ENCODE assay signal across 18 cellular contexts in the genomic region with DNA sequence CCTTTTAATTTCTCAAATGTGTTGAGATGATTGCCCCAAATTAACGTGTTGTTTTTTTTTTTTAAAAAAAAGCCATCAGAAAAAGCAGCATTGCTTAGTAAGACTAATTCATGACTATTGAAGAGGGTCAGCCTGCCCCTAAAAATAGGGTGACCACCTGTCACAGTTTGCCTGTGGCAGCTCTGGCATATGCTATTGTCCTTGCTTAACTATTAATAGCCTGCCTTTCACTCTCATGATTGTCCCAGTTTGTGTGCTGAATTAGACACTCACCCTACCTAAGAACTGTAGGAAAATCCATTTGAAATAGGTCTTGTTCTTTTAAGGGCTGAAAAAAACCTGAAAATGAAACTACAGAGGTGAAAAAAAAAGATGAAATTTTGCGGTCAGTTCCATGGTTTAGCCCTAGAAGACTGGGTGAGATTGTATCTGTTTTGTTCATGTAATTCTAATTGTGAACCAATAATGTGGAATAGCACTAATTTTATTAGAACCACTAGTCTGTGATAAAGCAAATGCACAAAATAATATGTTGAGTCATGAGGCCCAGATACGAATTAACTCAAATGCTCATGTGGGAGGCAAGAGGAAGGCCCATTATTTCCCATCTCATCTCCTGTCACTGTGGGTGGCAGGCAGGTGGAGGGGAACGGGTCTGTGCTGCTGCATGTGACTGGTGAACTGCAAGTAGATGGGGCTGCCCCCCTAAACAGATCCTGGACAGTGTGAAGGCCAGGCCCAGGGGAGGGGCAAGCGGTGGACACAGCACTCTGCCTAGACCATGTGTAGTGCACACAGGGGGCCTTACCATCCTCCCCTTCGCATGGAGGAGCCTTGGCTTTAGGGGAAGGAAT.
DNase-seq lines count a peak whose midpoint lies in the region; ATAC-seq, FAIRE-seq and TF ChIP-seq lines count a peak whose summit lies in the region.
"Had no signal": no experiment of that assay in that cellular context is flagged by ENCODE, and none has a peak within 500 bp of the region (broad histone marks: within the 10 kb centered on the region; RNA-seq: fewer than 3 reads in every experiment).

No MANE protein-coding gene starts in this region.

- FAIRE-seq in GM12891 (lab: Jason Lieb, UNC) = peak; percentile 33
- no peak for FAIRE-seq in pancreas (lab: Jason Lieb, UNC)
- FAIRE-seq: astrocyte, H54 had no signal

- no peak overlapping the region for H2BK120ac ChIP-seq in mesendoderm (ENCODE audit: low read depth, low read length)

- H3K9me3 ChIP-seq in pancreas = no peaks in the 10 kb centered on the region
- H3K9me3 ChIP-seq: gastroesophageal sphincter, tibial artery had no signal

- intact Hi-C loops in natural killer cell (cut with micrococcal nuclease) (no loop called here), pancreas (cut with DNase I) (loop anchor here in 2 of 3 donors (5.0 to 10.0 kb wide), 2 partner anchors 788 to 791 kb away; no protein-coding TSS in a partner anchor)

- H3K27ac Mint-ChIP-seq in natural killer cell = no peak overlapping the region
- H3K27ac Mint-ChIP-seq: naive B cell had no signal

- TF ChIP-seq POLR2A in GM12891 (IDR thresholded peaks at IDR 0.05; ENCODE audit: low read depth, low read length) = no peak

- H3K4ac ChIP-seq in mesendoderm (ENCODE audit: low read depth, low read length) = no peak overlapping the region

- no CpG with 5 or more reads among the region's 6 CpGs for WGBS in mesendoderm (ENCODE audit: extremely low coverage, insufficient coverage, low lambda C conversion rate)
- WGBS in pancreas, 2 donors = 75 to 77% methylated on average over 6 of the region's 6 CpGs

- H3K9ac ChIP-seq in mesendoderm (ENCODE audit: low read length) = no peak overlapping the region

- no peaks in the 10 kb centered on the region for H3K79me1 ChIP-seq in mesendoderm (ENCODE audit: low read length)

- H3K36me3 Mint-ChIP-seq in natural killer cell = no peaks in the 10 kb centered on the region
- H3K36me3 Mint-ChIP-seq: naive B cell had no signal

- DNase-seq in DMS 273 (lab: John Stamatoyannopoulos, UW; ENCODE audit: unreplicated experiment) (peak; percentile 58), DMS 273 treated with DMSO at 0.1 percent for 48 hours (lab: John Stamatoyannopoulos, UW) (no peak), GM12891 (ENCODE audit: insufficient read length, low spot score) (no peak), NCI-H82 treated with DMSO at 0.1 percent for 48 hours (lab: John Stamatoyannopoulos, UW; ENCODE audit: unreplicated experiment) (peak; percentile 43), mesendoderm (no peak), natural killer cell (no peak), NCI-H446 (lab: John Stamatoyannopoulos, UW) (no peak), pancreas (no peak)
- DNase-seq: activated CD4-positive, alpha-beta T cell treated with anti-CD3 and anti-CD28 coated beads for 4 hours; activated naive CD4-positive, alpha-beta T cell; naive B cell; NCI-H1105 treated with DMSO at 0.1 percent for 48 hours; PC-9; tibial artery had no signal

- H3K4me1 ChIP-seq in mesendoderm (ENCODE audit: control insufficient read depth, low read depth, low read length) (no peaks in the 10 kb centered on the region), pancreas (no peaks in the 10 kb centered on the region)
- H3K4me1 ChIP-seq: gastroesophageal sphincter, tibial artery had no signal

- H3K9me3 Mint-ChIP-seq in natural killer cell = no peaks in the 10 kb centered on the region
- H3K9me3 Mint-ChIP-seq: naive B cell had no signal

- no peak overlapping the region for H3K18ac ChIP-seq in mesendoderm (ENCODE audit: low read length)

- H4K8ac ChIP-seq in mesendoderm (ENCODE audit: low read depth, low read length) = no peak overlapping the region

- H2BK15ac ChIP-seq in mesendoderm (replicated peaks; ENCODE audit: low read depth) = no peak overlapping the region

- H3K4me1 Mint-ChIP-seq in natural killer cell = no peaks in the 10 kb centered on the region

- no peak overlapping the region for H3K4me2 ChIP-seq in mesendoderm (ENCODE audit: low read length)
- H3K4me2 ChIP-seq: PC-9 had no signal

- H3K36me3 ChIP-seq in mesendoderm (ENCODE audit: control insufficient read depth, insufficient read depth, low read length) (no peaks in the 10 kb centered on the region), pancreas (no peaks in the 10 kb centered on the region)
- H3K36me3 ChIP-seq: gastroesophageal sphincter, tibial artery had no signal

- no peak overlapping the region for H4K5ac ChIP-seq in mesendoderm (ENCODE audit: low read length)

- no peak overlapping the region for H2BK5ac ChIP-seq in mesendoderm (ENCODE audit: low read length)

- ATAC-seq in natural killer cell (no peak), pancreas (no peak)
- ATAC-seq: gastroesophageal sphincter had no signal

- no peak overlapping the region for H3K4me3 ChIP-seq in mesendoderm (ENCODE audit: low read length)
- no peak overlapping the region for H3K4me3 ChIP-seq in pancreas
- H3K4me3 ChIP-seq: gastroesophageal sphincter, PC-9, tibial artery had no signal

- peaks cover 22 to 65% of the 10 kb centered on the region in 2 donors for H3K27me3 Mint-ChIP-seq in natural killer cell (ENCODE audit: low read depth in 2 of 2)

- H3K56ac ChIP-seq in mesendoderm (ENCODE audit: low read length) = no peak overlapping the region

- H3K79me2 ChIP-seq in mesendoderm (ENCODE audit: control insufficient read depth, insufficient read depth, low read length) = no peaks in the 10 kb centered on the region

- TF ChIP-seq CTCF in natural killer cell (IDR thresholded peaks at IDR 0.05) = no peak
- no peak for TF ChIP-seq CTCF in pancreas (IDR thresholded peaks at IDR 0.05)

- H3K27me3 ChIP-seq in mesendoderm (ENCODE audit: insufficient read depth, low read length, poor library complexity) = no peaks in the 10 kb centered on the region
- H3K27me3 ChIP-seq in pancreas = no peaks in the 10 kb centered on the region

- no peak overlapping the region for H3K4me3 Mint-ChIP-seq in natural killer cell

- peak overlapping the region; percentile 45 for H3K23ac ChIP-seq in mesendoderm (ENCODE audit: low read length)

- no peak overlapping the region for H3K27ac ChIP-seq in mesendoderm (ENCODE audit: low read depth, low read length)
- H3K27ac ChIP-seq in pancreas = no peak overlapping the region
- H3K27ac ChIP-seq: 22Rv1, gastroesophageal sphincter, PC-9, tibial artery had no signal

- no peak overlapping the region for H2AK5ac ChIP-seq in mesendoderm (ENCODE audit: low read length)

TF ChIP-seq in GM12891, 5 proteins besides CTCF, POLR2A, EP300 and RAD21:
- TF ChIP-seq POLR2AphosphoS5 (IDR thresholded peaks at IDR 0.05; ENCODE audit: low read depth, low read length) (no peak), SPI1 (IDR thresholded peaks at IDR 0.05; ENCODE audit: low read depth, low read length) (no peak), POU2F2 (IDR thresholded peaks at IDR 0.05; ENCODE audit: low read depth, low read length) (no peak), TAF1 (IDR thresholded peaks at IDR 0.05; ENCODE audit: low read depth, low read length) (no peak), PAX5 (IDR thresholded peaks at IDR 0.05; ENCODE audit: insufficient read depth, low read length, severe bottlenecking) (no peak)
TF ChIP-seq in GM12891: peak in this region for 0.

Comparison
In these comparisons a context has a peak if more than half of its experiments do, and no peak if none do; other contexts are left out.
1. DNase-seq: peak in DMS 273 (single experiment) and NCI-H82 treated with DMSO at 0.1 percent for 48 hours (single experiment); none in DMS 273 treated with DMSO at 0.1 percent for 48 hours (single experiment), GM12891 (single experiment), mesendoderm (single experiment), natural killer cell (single experiment), NCI-H446 (0 of 2) and pancreas (0 of 6).